19 cellular contexts compared by ENCODE assay signal in the genomic region with DNA sequence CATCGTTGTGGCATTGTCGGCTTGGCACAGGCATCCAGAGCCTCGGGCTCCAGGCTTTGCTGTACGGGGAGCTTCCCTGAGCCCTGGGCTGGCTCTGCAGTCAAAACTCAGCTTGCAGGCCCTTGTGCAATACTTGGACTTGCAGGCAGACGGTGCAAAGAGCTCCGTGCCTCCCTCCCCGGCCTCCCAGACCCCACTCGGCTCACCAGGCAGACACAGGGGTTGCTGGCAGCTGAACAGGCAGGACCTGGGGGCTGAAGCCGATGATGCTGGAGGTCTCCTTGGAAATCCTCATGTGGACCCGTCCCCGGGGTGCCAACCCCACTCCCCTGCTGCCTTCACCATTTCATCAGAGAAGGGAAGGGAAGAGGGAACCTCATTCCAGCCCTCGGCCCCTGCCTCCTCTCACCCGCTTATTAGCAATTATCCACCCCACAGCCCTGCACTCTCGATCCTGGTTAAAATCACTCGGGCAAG. TPM values are rescaled to one million over a fixed set of nuclear protein-coding genes. Genes with fewer than 3 reads are reported as not detected.
DNase-seq lines count a peak whose midpoint lies in the region; ATAC-seq, FAIRE-seq and TF ChIP-seq lines count a peak whose summit lies in the region.
"Had no signal": no experiment of that assay in that cellular context is flagged by ENCODE, and none has a peak within 500 bp of the region (broad histone marks: within the 10 kb centered on the region; RNA-seq: fewer than 3 reads in every experiment).

No MANE protein-coding gene starts in this region.

- H3K36me3 ChIP-seq in adipocyte (ENCODE audit: control insufficient read depth, insufficient read depth, low read length, severe bottlenecking) = no peaks in the 10 kb centered on the region
- H3K36me3 ChIP-seq: ascending aorta, pancreas had no signal

- H3K4me1 ChIP-seq in adipocyte (ENCODE audit: control insufficient read depth, insufficient read depth, low read length) = peaks cover 6% of the 10 kb centered on the region
- H3K4me1 ChIP-seq: ascending aorta, pancreas had no signal

- intact Hi-C loops in activated CD4-positive, alpha-beta T cell treated with anti-CD3 and anti-CD28 coated beads for 36 hours (cut with DNase I, micrococcal nuclease) = no loop called here

- H3K36me3 Mint-ChIP-seq in activated CD4-positive, alpha-beta T cell treated with anti-CD3 and anti-CD28 coated beads, Interleukin-2, amount 10 ng/mL, durations not matched to agents 7 days and 5 days (ENCODE audit: low read depth) = peaks cover 54% of the 10 kb centered on the region
- H3K36me3 Mint-ChIP-seq in activated CD4-positive, alpha-beta T cell treated with anti-CD3 and anti-CD28 coated beads for 36 hours (ENCODE audit: low read depth) = peaks cover 36% of the 10 kb centered on the region
- peaks cover 0 to 46% (median 32%) of the 10 kb centered on the region in 3 donors for H3K36me3 Mint-ChIP-seq in naive thymus-derived CD8-positive, alpha-beta T cell
- H3K36me3 Mint-ChIP-seq: mesothelial cell of epicardium had no signal

- peaks cover 28% of the 10 kb centered on the region for H3K4me1 Mint-ChIP-seq in activated CD4-positive, alpha-beta T cell treated with anti-CD3 and anti-CD28 coated beads, Interleukin-2, amount 10 ng/mL, durations not matched to agents 7 days and 5 days
- H3K4me1 Mint-ChIP-seq in activated CD4-positive, alpha-beta T cell treated with anti-CD3 and anti-CD28 coated beads for 36 hours = peaks cover 6% of the 10 kb centered on the region
- peaks cover 4 to 20% (median 18%) of the 10 kb centered on the region in 4 donors for H3K4me1 Mint-ChIP-seq in naive thymus-derived CD8-positive, alpha-beta T cell
- H3K4me1 Mint-ChIP-seq: mesothelial cell of epicardium had no signal

- peaks cover 8% of the 10 kb centered on the region for H3K9me3 ChIP-seq in adipocyte (ENCODE audit: control insufficient read depth, low read length)
- H3K9me3 ChIP-seq: ascending aorta, pancreas had no signal

- H3K9ac ChIP-seq in adipocyte (ENCODE audit: low read length) = no peak overlapping the region

- DNase-seq in activated CD4-positive, alpha-beta T cell treated with anti-CD3 and anti-CD28 coated beads, Interleukin-2, amount 10 ng/mL, durations not matched to agents 7 days and 5 days = no peak
- DNase-seq in activated CD4-positive, alpha-beta T cell treated with anti-CD3 and anti-CD28 coated beads for 36 hours = no peak
- DNase-seq in GM12892 (ENCODE audit: insufficient read length) = no peak
- peak; percentile 3 for DNase-seq in adipocyte (ENCODE audit: low read depth)
- DNase-seq in naive thymus-derived CD8-positive, alpha-beta T cell = no peak
- no peak for DNase-seq in NCI-H1105 treated with DMSO at 0.1 percent for 48 hours (lab: John Stamatoyannopoulos, UW)
- DNase-seq in SW 1271 (lab: John Stamatoyannopoulos, UW) = no peak
- DNase-seq: activated T-cell treated with anti-CD3 and anti-CD28 coated beads for 4 hours, glutamatergic neuron, NCI-H2081 treated with DMSO at 0.1 percent for 48 hours, NCI-H524 treated with DMSO at 0.1 percent for 48 hours, pancreas had no signal

- H3K4me3 ChIP-seq in adipocyte (ENCODE audit: low read length) = no peak overlapping the region
- H3K4me3 ChIP-seq: ascending aorta, coronary artery, pancreas, smooth muscle cell had no signal

- no peak for ATAC-seq in activated CD4-positive, alpha-beta T cell treated with anti-CD3 and anti-CD28 coated beads for 36 hours
- peak in 1 of 2 donors; percentile 15 for ATAC-seq in naive thymus-derived CD8-positive, alpha-beta T cell
- ATAC-seq in GM18873 (IDR thresholded peaks at IDR 0.05; ENCODE audit: low FRiP score, unreplicated experiment) = no peak

- H3K27me3 ChIP-seq in adipocyte (replicated peaks; ENCODE audit: control insufficient read depth, insufficient read depth, low read length) = peaks cover 19% of the 10 kb centered on the region
- H3K27me3 ChIP-seq: ascending aorta, pancreas had no signal

- POLR2A ChIA-PET in activated CD4-positive, alpha-beta T cell treated with anti-CD3 and anti-CD28 coated beads, Interleukin-2, amount 10 ng/mL, durations not matched to agents 7 days and 5 days (lab: Charles Lee) = no interaction called here
- POLR2A ChIA-PET in activated CD4-positive, alpha-beta T cell treated with anti-CD3 and anti-CD28 coated beads for 36 hours (lab: Charles Lee) = no interaction called here
- POLR2A ChIA-PET in naive thymus-derived CD8-positive, alpha-beta T cell (lab: Charles Lee) = no interaction called here

- no peak overlapping the region for H3K4me3 Mint-ChIP-seq in activated CD4-positive, alpha-beta T cell treated with anti-CD3 and anti-CD28 coated beads, Interleukin-2, amount 10 ng/mL, durations not matched to agents 7 days and 5 days
- no peak overlapping the region for H3K4me3 Mint-ChIP-seq in activated CD4-positive, alpha-beta T cell treated with anti-CD3 and anti-CD28 coated beads for 36 hours
- peak overlapping the region in 1 of 10 donors; percentile 56 for H3K4me3 Mint-ChIP-seq in naive thymus-derived CD8-positive, alpha-beta T cell
- H3K4me3 Mint-ChIP-seq: mesothelial cell of epicardium; stimulated activated naive CD8-positive, alpha-beta T cell treated with anti-CD3 and anti-CD28 coated beads, Interleukin-15, Interleukin-2, amounts not matched to agents 100 ng/mL and 50 ng/mL, for 24 hours had no signal

- no peak for FAIRE-seq in GM12892 (lab: Jason Lieb, UNC)
- FAIRE-seq: A204.1, pancreas had no signal

- H3K27ac Mint-ChIP-seq in activated CD4-positive, alpha-beta T cell treated with anti-CD3 and anti-CD28 coated beads, Interleukin-2, amount 10 ng/mL, durations not matched to agents 7 days and 5 days = peak overlapping the region; percentile 88
- H3K27ac Mint-ChIP-seq in activated CD4-positive, alpha-beta T cell treated with anti-CD3 and anti-CD28 coated beads for 36 hours = no peak overlapping the region
- peak overlapping the region in 7 of 10 donors; percentile 8 to 89 (median 65) for H3K27ac Mint-ChIP-seq in naive thymus-derived CD8-positive, alpha-beta T cell
- H3K27ac Mint-ChIP-seq: mesothelial cell of epicardium had no signal

- TF ChIP-seq POLR2A in GM12892 (IDR thresholded peaks at IDR 0.05; ENCODE audit: low read depth, low read length) = peak; percentile 20; the same call in 1 of the 2 replicates

- no peaks in the 10 kb centered on the region for H3K27me3 Mint-ChIP-seq in activated CD4-positive, alpha-beta T cell treated with anti-CD3 and anti-CD28 coated beads, Interleukin-2, amount 10 ng/mL, durations not matched to agents 7 days and 5 days
- no peaks in the 10 kb centered on the region for H3K27me3 Mint-ChIP-seq in activated CD4-positive, alpha-beta T cell treated with anti-CD3 and anti-CD28 coated beads for 36 hours
- H3K27me3 Mint-ChIP-seq in naive thymus-derived CD8-positive, alpha-beta T cell = no peaks in the 10 kb centered on the region
- H3K27me3 Mint-ChIP-seq: stimulated activated naive CD8-positive, alpha-beta T cell treated with anti-CD3 and anti-CD28 coated beads, Interleukin-15, Interleukin-2, amounts not matched to agents 100 ng/mL and 50 ng/mL, for 24 hours had no signal

- H3K9me3 Mint-ChIP-seq in activated CD4-positive, alpha-beta T cell treated with anti-CD3 and anti-CD28 coated beads, Interleukin-2, amount 10 ng/mL, durations not matched to agents 7 days and 5 days = no peaks in the 10 kb centered on the region
- H3K9me3 Mint-ChIP-seq in activated CD4-positive, alpha-beta T cell treated with anti-CD3 and anti-CD28 coated beads for 36 hours (ENCODE audit: low read depth) = no peaks in the 10 kb centered on the region
- H3K9me3 Mint-ChIP-seq in naive thymus-derived CD8-positive, alpha-beta T cell = peaks cover 0 to 4% (median 0%) of the 10 kb centered on the region in 9 donors
- H3K9me3 Mint-ChIP-seq: stimulated activated naive CD8-positive, alpha-beta T cell treated with anti-CD3 and anti-CD28 coated beads, Interleukin-15, Interleukin-2, amounts not matched to agents 100 ng/mL and 50 ng/mL, for 24 hours had no signal

- CTCF ChIA-PET in activated CD4-positive, alpha-beta T cell treated with anti-CD3 and anti-CD28 coated beads, Interleukin-2, amount 10 ng/mL, durations not matched to agents 7 days and 5 days (lab: Charles Lee) = interaction anchor here (0.6 to 4.0 kb wide), 8 partner anchors 8 to 216 kb away, joined by 3 to 18 read pairs (median 3); no protein-coding TSS in a partner anchor
- CTCF ChIA-PET in activated CD4-positive, alpha-beta T cell treated with anti-CD3 and anti-CD28 coated beads for 36 hours (lab: Charles Lee) = interaction anchor here (1.8 kb wide), 1 partner anchor 17 kb away, joined by 4 read pairs; no protein-coding TSS in a partner anchor

RNA-seq across cellular contexts. Expression of gene GNA12, which starts 59.6 kb away (rescaled TPM):
- 10 to 100 TPM; 16.2 to 17.1 TPM for total RNA-seq in activated CD4-positive, alpha-beta T cell treated with anti-CD3 and anti-CD28 coated beads, Interleukin-2, amount 10 ng/mL, durations not matched to agents 7 days and 5 days
- total RNA-seq in activated CD4-positive, alpha-beta T cell treated with anti-CD3 and anti-CD28 coated beads for 36 hours = 10 to 100 TPM; 19.5 to 22.6 TPM
- 14.9 TPM for polyA plus RNA-seq in GM12892 (2012; ENCODE audit: missing spikeins)
- total RNA-seq in naive thymus-derived CD8-positive, alpha-beta T cell = 10 to 100 TPM; 18.7 to 21.4 TPM
- polyA plus RNA-seq in naive thymus-derived CD8-positive, alpha-beta T cell = 10 to 100 TPM in 1 of 3 donors, 1 to 10 TPM in 2; 4.6 to 13.7 (median 8.5) TPM
